In genomic region chr19:49506575-49507105, GRCh38 we compare ENCODE assay signal across 9 cellular contexts. TPM values are rescaled to one million over a fixed set of nuclear protein-coding genes. Genes with fewer than 3 reads are reported as not detected.
DNase-seq lines count a peak whose midpoint lies in the region; ATAC-seq and TF ChIP-seq lines count a peak whose summit lies in the region.
"Had no signal": no experiment of that assay in that cellular context is flagged by ENCODE, and none has a peak within 500 bp of the region (broad histone marks: within the 10 kb centered on the region; RNA-seq: fewer than 3 reads in every experiment).

No MANE protein-coding gene starts in this region.

- no peaks in the 10 kb centered on the region for H3K36me3 ChIP-seq in body of pancreas (replicated peaks in 1 of 2; ENCODE audit: insufficient read depth in 1 of 2, low read depth in 2 of 2)

- H3K4me3 ChIP-seq in body of pancreas, result no peak overlapping the region

- no peak overlapping the region for H3K27ac ChIP-seq in body of pancreas
- H3K27ac ChIP-seq: epithelial cell of prostate had no signal

- TF ChIP-seq POLR2A in body of pancreas (IDR thresholded peaks at IDR 0.05), result no peak

- H3K4me1 Mint-ChIP-seq in stimulated activated effector memory CD8-positive, alpha-beta T cell treated with anti-CD3 and anti-CD28 coated beads, Interleukin-12 subunit alpha, Interleukin-12 subunit beta, amount 100 ng/mL, for 72 hours, result peaks cover 20% of the 10 kb centered on the region

- WGBS in body of pancreas, 2 donors, result 12 to 22% methylated on average over 7 to 8 of the region's 8 CpGs

- H3K27me3 ChIP-seq in body of pancreas, result no peaks in the 10 kb centered on the region

- DNase-seq in DMS 273 (lab: John Stamatoyannopoulos, UW; ENCODE audit: unreplicated experiment) (peak; percentile 86), DMS 273 treated with DMSO at 0.1 percent for 48 hours (lab: John Stamatoyannopoulos, UW) (no peak), MV-4-11 (lab: John Stamatoyannopoulos, UW) (peak; percentile 88), T-helper 9 cell (peak; percentile 70), body of pancreas (peak; percentile 72 to 78 (median 76)), left kidney (ENCODE audit: low read depth, low spot score) (peak; percentile 81)
- DNase-seq in stimulated activated effector memory CD8-positive, alpha-beta T cell treated with anti-CD3 and anti-CD28 coated beads, Interleukin-12 subunit alpha, Interleukin-12 subunit beta, amount 100 ng/mL, for 72 hours (ENCODE audit: low spot score in 2 of 2), result peak; percentile 73 to 86

- no peaks in the 10 kb centered on the region for H3K9me3 Mint-ChIP-seq in stimulated activated effector memory CD8-positive, alpha-beta T cell treated with anti-CD3 and anti-CD28 coated beads, Interleukin-12 subunit alpha, Interleukin-12 subunit beta, amount 100 ng/mL, for 72 hours

- peaks cover 7% of the 10 kb centered on the region for H3K4me1 ChIP-seq in body of pancreas

- TF ChIP-seq CTCF in body of pancreas (IDR thresholded peaks at IDR 0.05), result peak; percentile 70 to 94 (median 87)

- H3K36me3 Mint-ChIP-seq in stimulated activated effector memory CD8-positive, alpha-beta T cell treated with anti-CD3 and anti-CD28 coated beads, Interleukin-12 subunit alpha, Interleukin-12 subunit beta, amount 100 ng/mL, for 72 hours, result peaks cover 6% of the 10 kb centered on the region

- ATAC-seq in body of pancreas (peak; percentile 82), GM21528 (IDR thresholded peaks at IDR 0.05; ENCODE audit: low FRiP score, unreplicated experiment) (no peak)
- ATAC-seq in stimulated activated effector memory CD8-positive, alpha-beta T cell treated with anti-CD3 and anti-CD28 coated beads, Interleukin-12 subunit alpha, Interleukin-12 subunit beta, amount 100 ng/mL, for 72 hours, result peak; percentile 84

- H3K27ac Mint-ChIP-seq in stimulated activated effector memory CD8-positive, alpha-beta T cell treated with anti-CD3 and anti-CD28 coated beads, Interleukin-12 subunit alpha, Interleukin-12 subunit beta, amount 100 ng/mL, for 72 hours, result no peak overlapping the region

- H3K4me3 Mint-ChIP-seq in stimulated activated effector memory CD8-positive, alpha-beta T cell treated with anti-CD3 and anti-CD28 coated beads, Interleukin-12 subunit alpha, Interleukin-12 subunit beta, amount 100 ng/mL, for 72 hours, result no peak overlapping the region

- intact Hi-C loops in body of pancreas (cut with DNase I), result no loop called here

- no peaks in the 10 kb centered on the region for H3K9me3 ChIP-seq in body of pancreas

RNA-seq across cellular contexts. Expression of gene FCGRT, which starts 5.8 kb away (rescaled TPM):
- total RNA-seq in body of pancreas, result 100 to 1,000 TPM; 117 to 121 TPM

RNA-seq across cellular contexts. Expression of gene RPS11, which starts 10.4 kb away (rescaled TPM):
- total RNA-seq in body of pancreas, result 1,000 to 10,000 TPM; 1,400 to 1,772 TPM

RNA-seq across cellular contexts. Expression of gene RPL13A, which starts 19.2 kb away (rescaled TPM):
- total RNA-seq in body of pancreas, result 1,000 to 10,000 TPM; 1,758 to 2,456 TPM

RNA-seq across cellular contexts. Expression of gene RCN3, which starts 21.2 kb away (rescaled TPM):
- 10 to 100 TPM; 11.9 to 39.9 TPM for total RNA-seq in body of pancreas

RNA-seq across cellular contexts. Expression of gene FLT3LG, which starts 32.6 kb away (rescaled TPM):
- under 1 TPM; 0.52 to 0.66 TPM for total RNA-seq in body of pancreas
